In the genomic region with DNA sequence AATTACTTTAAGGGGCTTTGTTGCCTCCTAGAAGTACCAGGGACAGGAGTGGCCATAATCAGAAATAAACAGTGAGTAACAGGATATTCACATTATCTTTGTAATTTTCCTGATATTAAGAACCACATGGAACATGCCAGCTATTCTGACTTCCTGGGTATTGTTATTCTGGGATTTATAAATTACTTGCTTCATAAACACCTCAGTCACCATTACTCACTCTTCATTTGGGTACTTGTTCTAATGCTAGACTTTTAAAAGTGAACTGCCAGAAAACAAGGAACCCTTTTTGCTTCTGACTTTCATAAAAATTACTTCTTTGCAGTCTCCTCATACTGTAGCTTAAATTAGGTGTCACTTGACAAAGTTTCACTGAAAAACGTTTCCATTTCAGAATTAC, we compare ENCODE assay signal across 25 cellular contexts. TPM values are rescaled to one million over a fixed set of nuclear protein-coding genes. Genes with fewer than 3 reads are reported as not detected.
"Had no signal": no experiment of that assay in that cellular context is flagged by ENCODE, and none has a peak within 500 bp of the region (broad histone marks: within the 10 kb centered on the region; RNA-seq: fewer than 3 reads in every experiment).

No MANE protein-coding gene starts in this region.

- FAIRE-seq: pancreas, small intestine, urothelium cell line had no signal

- DNase-seq: nephron progenitor cell; nucleus accumbens; pancreas; right cardiac atrium; right lobe of liver; sigmoid colon; small intestine; stimulated activated CD4-positive, alpha-beta T cell treated with anti-CD3 and anti-CD28 coated beads, Interleukin-15, amount 100 ng/mL, for 24 hours; stimulated activated CD4-positive, alpha-beta T cell treated with anti-CD3 and anti-CD28 coated beads, Interleukin-2, amount 100 ng/mL, for 24 hours; stimulated activated CD4-positive, alpha-beta T cell treated with anti-CD3 and anti-CD28 coated beads, Interleukin-2, amount 100 ng/mL, for 48 hours; stimulated activated CD4-positive, alpha-beta T cell treated with anti-CD3 and anti-CD28 coated beads, Interleukin-4, amount 100 ng/mL, for 24 hours; stimulated activated naive B cell treated with anti-CD40 and anti-IgM and Interleukin-4, amounts not matched to agents 10 μg/mL and 1 μg/mL and 100 μg/mL, for 72 hours; stimulated activated naive CD4-positive, alpha-beta T cell treated with Interleukin-2 at 50 U/mL for 16 hours; stomach; thyroid gland; trophoblast cell; upper lobe of left lung had no signal

- H3K27ac ChIP-seq: neutrophil, pancreas, prostate gland, right lobe of liver, sigmoid colon, stomach, thoracic aorta, thyroid gland, tibial nerve, upper lobe of left lung, vagina had no signal

- ATAC-seq: natural killer cell treated with Interleukin-12 subunit alpha and Interleukin-12 subunit beta and Interleukin-15 and Interleukin-18, amount 100 ng/mL, for 72 hours; pancreas; right cardiac atrium; right lobe of liver; stimulated activated effector memory CD8-positive, alpha-beta T cell treated with anti-CD3 and anti-CD28 coated beads, Interleukin-12 subunit alpha, Interleukin-12 subunit beta, amount 100 ng/mL, for 72 hours; stimulated activated naive B cell treated with anti-CD40 and anti-IgM and Interleukin-4, amounts not matched to agents 10 μg/mL and 1 μg/mL and 100 μg/mL, for 72 hours had no signal

- H3K9me3 ChIP-seq: neutrophil, pancreas, prostate gland, right lobe of liver, sigmoid colon, stomach, thoracic aorta, thyroid gland, tibial nerve, upper lobe of left lung, vagina had no signal

- H3K36me3 ChIP-seq: neutrophil, pancreas, prostate gland, right lobe of liver, sigmoid colon, stomach, thoracic aorta, thyroid gland, tibial nerve, upper lobe of left lung, vagina had no signal

- H3K27me3 ChIP-seq: neutrophil, pancreas, right lobe of liver, sigmoid colon, stomach, thyroid gland, tibial nerve, upper lobe of left lung, vagina had no signal

- H3K4me1 ChIP-seq: pancreas, prostate gland, right lobe of liver, sigmoid colon, stomach, thyroid gland, tibial nerve, upper lobe of left lung, vagina had no signal

- H3K4me3 ChIP-seq: pancreas, prostate gland, right lobe of liver, sigmoid colon, stomach, thoracic aorta, thyroid gland, tibial nerve, upper lobe of left lung, vagina had no signal

RNA-seq across cellular contexts. Expression of a gene that starts 29.7 kb away (rescaled TPM):
- total RNA-seq: natural killer cell treated with Interleukin-12 subunit alpha and Interleukin-12 subunit beta and Interleukin-15 and Interleukin-18, amount 100 ng/mL, for 72 hours; right lobe of liver; tibial nerve; vagina had no signal
